ENCODE assay signal across 11 cellular contexts in the genomic region with DNA sequence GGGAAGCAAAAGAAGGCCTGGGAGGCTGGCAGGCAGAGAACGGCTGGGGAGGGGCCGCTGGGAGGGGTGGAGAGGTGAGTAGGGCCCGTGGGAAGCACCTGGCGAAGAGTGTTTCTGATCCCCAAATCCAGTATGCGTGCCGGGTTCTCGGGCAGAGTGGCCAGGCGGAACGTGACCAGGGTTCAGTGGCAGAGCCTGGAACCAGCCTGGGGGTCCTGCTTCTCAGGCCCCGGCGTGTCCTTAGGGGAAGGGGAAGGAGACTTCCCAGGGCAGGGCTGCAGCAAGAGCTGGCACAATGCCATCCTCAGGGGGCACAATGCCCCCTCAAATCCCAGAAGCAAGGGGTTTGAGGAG. TPM values are rescaled to one million over a fixed set of nuclear protein-coding genes. Genes with fewer than 3 reads are reported as not detected.
DNase-seq lines count a peak whose midpoint lies in the region; ATAC-seq and TF ChIP-seq lines count a peak whose summit lies in the region.
"Had no signal": no experiment of that assay in that cellular context is flagged by ENCODE, and none has a peak within 500 bp of the region (broad histone marks: within the 10 kb centered on the region; RNA-seq: fewer than 3 reads in every experiment).

No MANE protein-coding gene starts in this region.

- DNase-seq in activated CD4-positive, alpha-beta T cell treated with anti-CD3 and anti-CD28 coated beads, Interleukin-2, amount 10 ng/mL, durations not matched to agents 24 days and 14 days, result no peak
- DNase-seq in activated CD4-positive, alpha-beta T cell treated with anti-CD3 and anti-CD28 coated beads, Interleukin-2, amount 50 U/mL, for 1 hour, result no peak
- no peak for DNase-seq in activated naive CD8-positive, alpha-beta T cell treated with anti-CD3 and anti-CD28 coated beads, Interleukin-2, amount 10 ng/mL, durations not matched to agents 7 days and 5 days
- DNase-seq in lower lobe of right lung (no peak), SIG-M5 (lab: John Stamatoyannopoulos, UW) (no peak), EL (no peak)
- DNase-seq: body of pancreas, left colon had no signal

- peak overlapping the region; percentile 98 for H3K27ac ChIP-seq in lower lobe of right lung
- H3K27ac ChIP-seq in subcutaneous abdominal adipose tissue (ENCODE audit: low read depth, low read length), result no peak overlapping the region

- peak overlapping the region; percentile 73 for H3K4me3 ChIP-seq in lower lobe of right lung
- peak overlapping the region in 4 of 5 donors; percentile 59 to 72 (median 66) for H3K4me3 ChIP-seq in subcutaneous abdominal adipose tissue (ENCODE audit: low read depth in 1 of 5, low read length in 5 of 5)

- TF ChIP-seq CTCF in lower lobe of right lung (IDR thresholded peaks at IDR 0.05), result no peak

- POLR2A ChIA-PET in activated naive CD8-positive, alpha-beta T cell treated with anti-CD3 and anti-CD28 coated beads, Interleukin-2, amount 10 ng/mL, durations not matched to agents 7 days and 5 days (lab: Charles Lee), result interaction anchor here (1.0 kb wide), 1 partner anchor 26 kb away, joined by 5 read pairs; the partner anchor contains the start of gene IER5L

- intact Hi-C loops in activated CD4-positive, alpha-beta T cell treated with anti-CD3 and anti-CD28 coated beads, Interleukin-2, amount 10 ng/mL, durations not matched to agents 24 days and 14 days (cut with micrococcal nuclease), result loop anchor here (2.0 kb wide), 1 partner anchor 33 kb away; no protein-coding TSS in a partner anchor
- intact Hi-C loops in lower lobe of right lung (cut with DNase I), result no loop called here

- peak overlapping the region; percentile 80 for H3K4me3 Mint-ChIP-seq in activated CD4-positive, alpha-beta T cell treated with anti-CD3 and anti-CD28 coated beads, Interleukin-2, amount 10 ng/mL, durations not matched to agents 24 days and 14 days
- peak overlapping the region; percentile 86 for H3K4me3 Mint-ChIP-seq in activated naive CD8-positive, alpha-beta T cell treated with anti-CD3 and anti-CD28 coated beads, Interleukin-2, amount 10 ng/mL, durations not matched to agents 7 days and 5 days

- peaks cover 13% of the 10 kb centered on the region for H3K4me1 Mint-ChIP-seq in activated CD4-positive, alpha-beta T cell treated with anti-CD3 and anti-CD28 coated beads, Interleukin-2, amount 10 ng/mL, durations not matched to agents 24 days and 14 days
- H3K4me1 Mint-ChIP-seq in activated naive CD8-positive, alpha-beta T cell treated with anti-CD3 and anti-CD28 coated beads, Interleukin-2, amount 10 ng/mL, durations not matched to agents 7 days and 5 days, result peaks cover 20% of the 10 kb centered on the region

- H3K27me3 ChIP-seq in lower lobe of right lung (ENCODE audit: low read depth), result no peaks in the 10 kb centered on the region
- H3K27me3 ChIP-seq in subcutaneous abdominal adipose tissue (ENCODE audit: control insufficient read depth in 5 of 5, insufficient read depth in 4 of 5, low read length in 5 of 5), result peaks cover 0 to 2% (median 0%) of the 10 kb centered on the region in 5 donors
- H3K27me3 ChIP-seq: body of pancreas had no signal

- H3K27me3 Mint-ChIP-seq in activated CD4-positive, alpha-beta T cell treated with anti-CD3 and anti-CD28 coated beads, Interleukin-2, amount 10 ng/mL, durations not matched to agents 24 days and 14 days, result peaks cover 4% of the 10 kb centered on the region
- H3K27me3 Mint-ChIP-seq in activated naive CD8-positive, alpha-beta T cell treated with anti-CD3 and anti-CD28 coated beads, Interleukin-2, amount 10 ng/mL, durations not matched to agents 7 days and 5 days, result peaks cover 2% of the 10 kb centered on the region

- H3K36me3 ChIP-seq in lower lobe of right lung, result no peaks in the 10 kb centered on the region
- H3K36me3 ChIP-seq in subcutaneous abdominal adipose tissue (ENCODE audit: control insufficient read depth in 5 of 5, insufficient read depth in 5 of 5, low read length in 5 of 5), result no peaks in the 10 kb centered on the region

- H3K9me3 ChIP-seq in lower lobe of right lung, result no peaks in the 10 kb centered on the region
- H3K9me3 ChIP-seq in subcutaneous abdominal adipose tissue (ENCODE audit: control insufficient read depth in 5 of 5, low read length in 5 of 5), result peaks cover 0 to 4% (median 0%) of the 10 kb centered on the region in 5 donors
- H3K9me3 ChIP-seq: body of pancreas had no signal

- ATAC-seq in activated naive CD8-positive, alpha-beta T cell treated with anti-CD3 and anti-CD28 coated beads, Interleukin-2, amount 10 ng/mL, durations not matched to agents 7 days and 5 days (ENCODE audit: low read depth), result no peak
- no peak for ATAC-seq in lower lobe of right lung
- no peak for ATAC-seq in GM18909 (IDR thresholded peaks at IDR 0.05; ENCODE audit: poor library complexity, unreplicated experiment)

- H3K36me3 Mint-ChIP-seq in activated CD4-positive, alpha-beta T cell treated with anti-CD3 and anti-CD28 coated beads, Interleukin-2, amount 10 ng/mL, durations not matched to agents 24 days and 14 days (ENCODE audit: low read depth), result no peaks in the 10 kb centered on the region
- H3K36me3 Mint-ChIP-seq in activated naive CD8-positive, alpha-beta T cell treated with anti-CD3 and anti-CD28 coated beads, Interleukin-2, amount 10 ng/mL, durations not matched to agents 7 days and 5 days, result peaks cover 2% of the 10 kb centered on the region

- no peaks in the 10 kb centered on the region for H3K4me1 ChIP-seq in lower lobe of right lung
- peaks cover 2 to 15% (median 10%) of the 10 kb centered on the region in 5 donors for H3K4me1 ChIP-seq in subcutaneous abdominal adipose tissue (ENCODE audit: control insufficient read depth in 5 of 5, insufficient read depth in 5 of 5, low read length in 5 of 5)

- H3K27ac Mint-ChIP-seq in activated CD4-positive, alpha-beta T cell treated with anti-CD3 and anti-CD28 coated beads, Interleukin-2, amount 10 ng/mL, durations not matched to agents 24 days and 14 days, result peak overlapping the region; percentile 83
- no peak overlapping the region for H3K27ac Mint-ChIP-seq in activated naive CD8-positive, alpha-beta T cell treated with anti-CD3 and anti-CD28 coated beads, Interleukin-2, amount 10 ng/mL, durations not matched to agents 7 days and 5 days

- H3K9me3 Mint-ChIP-seq in activated CD4-positive, alpha-beta T cell treated with anti-CD3 and anti-CD28 coated beads, Interleukin-2, amount 10 ng/mL, durations not matched to agents 24 days and 14 days, result no peaks in the 10 kb centered on the region
- H3K9me3 Mint-ChIP-seq in activated naive CD8-positive, alpha-beta T cell treated with anti-CD3 and anti-CD28 coated beads, Interleukin-2, amount 10 ng/mL, durations not matched to agents 7 days and 5 days, result no peaks in the 10 kb centered on the region
- H3K9me3 Mint-ChIP-seq: T-helper 1 cell treated with Interleukin-12 subunit alpha and Interleukin-12 subunit beta and Interleukin-4 antibody, amounts not matched to agents 30 μg/mL and 1 μg/mL, for 36 hours had no signal

- H3K9ac ChIP-seq in subcutaneous abdominal adipose tissue (ENCODE audit: low read length in 5 of 5), result peak overlapping the region in 2 of 5 donors; percentile 30 to 83

RNA-seq across cellular contexts. Expression of gene IER5L, which starts 25.5 kb away (rescaled TPM):
- total RNA-seq in activated CD4-positive, alpha-beta T cell treated with anti-CD3 and anti-CD28 coated beads, Interleukin-2, amount 10 ng/mL, durations not matched to agents 24 days and 14 days, result 11.7 and 12.2 TPM in 2 replicates
- 1 to 10 TPM; 8.6 to 8.8 TPM for total RNA-seq in activated naive CD8-positive, alpha-beta T cell treated with anti-CD3 and anti-CD28 coated beads, Interleukin-2, amount 10 ng/mL, durations not matched to agents 7 days and 5 days
- 8.7 TPM for total RNA-seq in lower lobe of right lung
